In genomic region chr12:24625103-24625502, GRCh38 we compare ENCODE assay signal across 30 cellular contexts.
"Had no signal": no experiment of that assay in that cellular context is flagged by ENCODE, and none has a peak within 500 bp of the region (broad histone marks: within the 10 kb centered on the region; RNA-seq: fewer than 3 reads in every experiment).

No MANE protein-coding gene starts in this region.

- H3K27me3 Mint-ChIP-seq: activated CD4-positive, alpha-beta T cell treated with anti-CD3 and anti-CD28 coated beads, Interleukin-2, amount 10 ng/mL, durations not matched to agents 24 days and 14 days had no signal

- H3K27ac Mint-ChIP-seq: activated CD4-positive, alpha-beta T cell treated with anti-CD3 and anti-CD28 coated beads, Interleukin-2, amount 10 ng/mL, durations not matched to agents 24 days and 14 days; activated CD8-positive, alpha-beta T cell treated with anti-CD3 and anti-CD28 coated beads for 36 hours; activated naive CD4-positive, alpha-beta T cell treated with anti-CD3 and anti-CD28 coated beads for 36 hours; activated naive CD4-positive, alpha-beta T cell treated with anti-CD3 and anti-CD28 coated beads, Interleukin-2, amount 50 U/mL, for 72 hours; activated T-cell treated with anti-CD3 and anti-CD28 coated beads, Interleukin-2, amount 50 U/mL, for 72 hours; activated T-helper 17 cell treated with anti-CD3 and anti-CD28 coated beads, Interleukin-2, amount 50 U/mL, for 72 hours; brain had no signal

- H3K4me3 Mint-ChIP-seq: activated CD4-positive, alpha-beta T cell treated with anti-CD3 and anti-CD28 coated beads, Interleukin-2, amount 10 ng/mL, durations not matched to agents 24 days and 14 days; activated CD8-positive, alpha-beta T cell treated with anti-CD3 and anti-CD28 coated beads for 36 hours; activated naive CD4-positive, alpha-beta T cell treated with anti-CD3 and anti-CD28 coated beads for 36 hours; activated T-cell treated with anti-CD3 and anti-CD28 coated beads, Interleukin-2, amount 50 U/mL, for 72 hours; activated T-helper 17 cell treated with anti-CD3 and anti-CD28 coated beads, Interleukin-2, amount 50 U/mL, for 72 hours; brain had no signal

- H3K36me3 ChIP-seq: adrenal gland, SJCRH30, WERI-Rb-1 had no signal

- H3K9me3 ChIP-seq: adrenal gland, SJCRH30 had no signal

- ATAC-seq: activated CD8-positive, alpha-beta T cell treated with anti-CD3 and anti-CD28 coated beads for 36 hours; activated naive CD4-positive, alpha-beta T cell treated with anti-CD3 and anti-CD28 coated beads, Interleukin-2, amount 50 U/mL, for 72 hours; activated T-cell treated with anti-CD3 and anti-CD28 coated beads, Interleukin-2, amount 50 U/mL, for 72 hours; activated T-helper 17 cell treated with anti-CD3 and anti-CD28 coated beads, Interleukin-2, amount 50 U/mL, for 72 hours had no signal

- H3K27me3 ChIP-seq: adrenal gland, SJCRH30 had no signal

- H3K4me2 ChIP-seq: KMS-11, PC-9 had no signal

- H3K4me3 ChIP-seq: adrenal gland, PC-9, SJCRH30, SK-N-MC had no signal

- H2AFZ ChIP-seq: PC-9 had no signal

- H3K36me3 Mint-ChIP-seq: brain had no signal

- H3K27ac ChIP-seq: adrenal gland, KMS-11, PC-9, RWPE1, SJCRH30, SK-N-MC, WERI-Rb-1 had no signal

- H3K4me1 Mint-ChIP-seq: activated CD4-positive, alpha-beta T cell treated with anti-CD3 and anti-CD28 coated beads, Interleukin-2, amount 10 ng/mL, durations not matched to agents 24 days and 14 days; activated T-helper 17 cell treated with anti-CD3 and anti-CD28 coated beads, Interleukin-2, amount 50 U/mL, for 72 hours; brain had no signal

- H3K9ac ChIP-seq: KMS-11 had no signal

- H3K4me1 ChIP-seq: adrenal gland, SJCRH30 had no signal

- DNase-seq: activated CD4-positive, alpha-beta T cell treated with anti-CD3 and anti-CD28 coated beads, Interleukin-2, amount 10 ng/mL, durations not matched to agents 24 days and 14 days; activated CD4-positive, alpha-beta T cell treated with anti-CD3 and anti-CD28 coated beads, Interleukin-2, amount 50 U/mL, for 4 hours; activated CD8-positive, alpha-beta T cell treated with anti-CD3 and anti-CD28 coated beads for 36 hours; activated effector memory CD4-positive, alpha-beta T cell treated with anti-CD3 and anti-CD28 coated beads, Interleukin-2, amount 50 U/mL, for 16 hours; activated naive CD4-positive, alpha-beta T cell treated with anti-CD3 and anti-CD28 coated beads for 36 hours; activated T-cell treated with anti-CD3 and anti-CD28 coated beads, Interleukin-2, amount 50 U/mL, for 1 hour; activated T-cell treated with anti-CD3 and anti-CD28 coated beads, Interleukin-2, amount 50 U/mL, for 72 hours; adrenal gland; anterior cingulate cortex; central memory CD4-positive, alpha-beta T cell; MM.1S; MV-4-11; NCI-H1092; NCI-H1436 treated with DMSO at 0.1 percent for 48 hours; NCI-H1694 treated with DMSO at 0.1 percent for 48 hours; NCI-H2029; NCI-H345; NCI-H524 treated with DMSO at 0.1 percent for 48 hours; NK-92 treated with Interleukin-12 subunit alpha and Interleukin-12 subunit beta, amount 100 ng/mL, for 24 hours; PC-9; Right ventricle myocardium superior; SJCRH30; T1000; WERI-Rb-1 had no signal
